11 cellular contexts compared by ENCODE assay signal in genomic region chr11:93727985-93728791, GRCh38. TPM values are rescaled to one million over a fixed set of nuclear protein-coding genes. Genes with fewer than 3 reads are reported as not detected.
DNase-seq lines count a peak whose midpoint lies in the region; ATAC-seq and TF ChIP-seq lines count a peak whose summit lies in the region.
"Had no signal": no experiment of that assay in that cellular context is flagged by ENCODE, and none has a peak within 500 bp of the region (broad histone marks: within the 10 kb centered on the region; RNA-seq: fewer than 3 reads in every experiment).

No MANE protein-coding gene starts in this region.

- 84% methylated on average over 3 of the region's 4 CpGs; no CpG with 5 or more reads in 1 of the 2 experiments for WGBS in endodermal cell (ENCODE audit: insufficient coverage in 1 of 2, insufficient read length in 1 of 2), 2 experiments

- H3K4me1 ChIP-seq in Panc1 (ENCODE audit: control insufficient read depth, insufficient read depth, low read length): peaks cover 12% of the 10 kb centered on the region
- H3K4me1 ChIP-seq in endodermal cell (ENCODE audit: control insufficient read depth, insufficient read depth, low read length): no peaks in the 10 kb centered on the region

- ATAC-seq in Panc1: peak; percentile 30
- peak; percentile 29 for ATAC-seq in stimulated activated naive CD8-positive, alpha-beta T cell treated with anti-CD3 and anti-CD28 coated beads, Interleukin-15, amount 100 ng/mL, for 72 hours
- ATAC-seq in HG02610 (IDR thresholded peaks at IDR 0.05; ENCODE audit: unreplicated experiment): no peak

- no peaks in the 10 kb centered on the region for H3K9me3 Mint-ChIP-seq in endodermal cell
- no peaks in the 10 kb centered on the region for H3K9me3 Mint-ChIP-seq in stimulated activated naive CD8-positive, alpha-beta T cell treated with anti-CD3 and anti-CD28 coated beads, Interleukin-15, amount 100 ng/mL, for 72 hours
- H3K9me3 Mint-ChIP-seq: neural crest cell had no signal

- no TSS peak for BruUV-seq in Panc1 (replicated peaks; lab: Mats Ljungman, UMichigan)

- no peak overlapping the region for H3K4me3 Mint-ChIP-seq in endodermal cell
- H3K4me3 Mint-ChIP-seq in stimulated activated naive CD8-positive, alpha-beta T cell treated with anti-CD3 and anti-CD28 coated beads, Interleukin-15, amount 100 ng/mL, for 72 hours: no peak overlapping the region
- H3K4me3 Mint-ChIP-seq: neural crest cell had no signal

- H3K27ac ChIP-seq in Panc1 (ENCODE audit: low read length) (no peak overlapping the region; the same call in 1 of the 2 replicates), endodermal cell (ENCODE audit: low read depth, low read length) (peak overlapping the region; percentile 13)

- POLR2A ChIA-PET in Panc1 (lab: Charles Lee): interaction anchor here (1.0 to 1.6 kb wide), 2 partner anchors 10 to 13 kb away, joined by 3 read pairs; partner anchors contain the start of gene C11orf54

- H3K9me3 ChIP-seq in Panc1 (ENCODE audit: control insufficient read depth, insufficient read depth, low read depth, low read length) (no peaks in the 10 kb centered on the region), endodermal cell (ENCODE audit: control insufficient read depth, low read length) (no peaks in the 10 kb centered on the region)

- in situ Hi-C loops in Panc1 (cut with HindIII; ENCODE audit: low pct_unique_long_range_greater_than_20kb, low sequenced_read_pairs): no loop called here

- H3K9ac ChIP-seq in endodermal cell (ENCODE audit: extremely low read depth, low read length, poor library complexity, severe bottlenecking): no peak overlapping the region

- H3K4me3 ChIP-seq in Panc1 (ENCODE audit: low read depth in 2 of 2, low read length in 2 of 2) (no peak overlapping the region), endodermal cell (ENCODE audit: low read length) (no peak overlapping the region)

- peak overlapping the region; percentile 5 for H3K27ac Mint-ChIP-seq in endodermal cell
- H3K27ac Mint-ChIP-seq in stimulated activated naive CD8-positive, alpha-beta T cell treated with anti-CD3 and anti-CD28 coated beads, Interleukin-15, amount 100 ng/mL, for 72 hours: peak overlapping the region in 1 of 2 donors; percentile 74

- DNase-seq in stimulated activated CD4-positive, alpha-beta T cell treated with anti-CD3 and anti-CD28 coated beads, Interleukin-15, amount 100 ng/mL, for 24 hours: peak; percentile 28
- no peak for DNase-seq in stimulated activated CD4-positive, alpha-beta T cell treated with anti-CD3 and anti-CD28 coated beads, Interleukin-1b, Interleukin-23, amount 100 ng/mL, for 48 hours
- DNase-seq in Panc1 (ENCODE audit: low read depth, low spot score) (no peak), endodermal cell (no peak), DMS79 treated with DMSO at 0.1 percent for 48 hours (lab: John Stamatoyannopoulos, UW) (no peak), NOMO-1 (lab: John Stamatoyannopoulos, UW; ENCODE audit: unreplicated experiment in 2 of 2) (no peak)
- no peak for DNase-seq in stimulated activated naive CD8-positive, alpha-beta T cell treated with anti-CD3 and anti-CD28 coated beads, Interleukin-15, amount 100 ng/mL, for 72 hours
- DNase-seq: caudate nucleus, NCI-H774 had no signal

- CTCF ChIA-PET in Panc1 (lab: Charles Lee): no interaction called here

- no peaks in the 10 kb centered on the region for H3K4me1 Mint-ChIP-seq in endodermal cell
- no peaks in the 10 kb centered on the region for H3K4me1 Mint-ChIP-seq in stimulated activated naive CD8-positive, alpha-beta T cell treated with anti-CD3 and anti-CD28 coated beads, Interleukin-15, amount 100 ng/mL, for 72 hours
- H3K4me1 Mint-ChIP-seq: neural crest cell had no signal

- no peak for TF ChIP-seq CTCF in Panc1 (IDR thresholded peaks at IDR 0.05)
- no peak for TF ChIP-seq CTCF in endodermal cell (conservative IDR thresholded peaks at IDR 0.05)

- H3K36me3 ChIP-seq in Panc1 (ENCODE audit: control insufficient read depth, insufficient read depth, low read length): peaks cover 52% of the 10 kb centered on the region
- peaks cover 94% of the 10 kb centered on the region for H3K36me3 ChIP-seq in endodermal cell (ENCODE audit: control insufficient read depth, insufficient read depth, low read length)

- peaks cover 72% of the 10 kb centered on the region for H3K36me3 Mint-ChIP-seq in endodermal cell (ENCODE audit: low read depth)

- H3K27me3 Mint-ChIP-seq in endodermal cell (ENCODE audit: insufficient read depth): no peaks in the 10 kb centered on the region
- H3K27me3 Mint-ChIP-seq in stimulated activated naive CD8-positive, alpha-beta T cell treated with anti-CD3 and anti-CD28 coated beads, Interleukin-15, amount 100 ng/mL, for 72 hours: no peaks in the 10 kb centered on the region

- H3K27me3 ChIP-seq in Panc1 (ENCODE audit: control insufficient read depth, insufficient read depth, low read length) (no peaks in the 10 kb centered on the region), endodermal cell (ENCODE audit: control insufficient read depth, insufficient read depth, low read length, poor library complexity, severe bottlenecking) (no peaks in the 10 kb centered on the region)

- intact Hi-C loops in Panc1 (cut with micrococcal nuclease; ENCODE audit: unreplicated experiment): no loop called here

RNA-seq across cellular contexts. Expression of gene TAF1D, which starts 13.1 kb away (rescaled TPM):
- total RNA-seq in Panc1 (2021; ENCODE audit: unreplicated experiment): 165 TPM
- polyA plus RNA-seq in Panc1 (2012; ENCODE audit: insufficient read length): 79.9 TPM
- 100 to 1,000 TPM; 195 to 231 TPM for total RNA-seq in endodermal cell
- 238 TPM for polyA plus RNA-seq in endodermal cell (2013, experiment 1 of 2)
- 234 TPM for polyA plus RNA-seq in endodermal cell (2013, experiment 2 of 2)

RNA-seq across cellular contexts. Expression of gene C11orf54, which starts 13.3 kb away (rescaled TPM):
- total RNA-seq in Panc1 (2021; ENCODE audit: unreplicated experiment) (31.0 TPM), endodermal cell (10 to 100 TPM; 18.8 to 33.6 TPM)
- polyA plus RNA-seq in Panc1 (2012; ENCODE audit: insufficient read length): 16.5 TPM
- 37.0 TPM for polyA plus RNA-seq in endodermal cell (2013, experiment 1 of 2)
- polyA plus RNA-seq in endodermal cell (2013, experiment 2 of 2): 32.8 TPM

RNA-seq across cellular contexts. Expression of gene MED17, which starts 55.9 kb away (rescaled TPM):
- total RNA-seq in Panc1 (2021; ENCODE audit: unreplicated experiment) (52.4 TPM), endodermal cell (10 to 100 TPM; 40.6 to 46.2 TPM)
- polyA plus RNA-seq in Panc1 (2012; ENCODE audit: insufficient read length): 53.1 TPM
- 41.1 TPM for polyA plus RNA-seq in endodermal cell (2013, experiment 1 of 2)
- polyA plus RNA-seq in endodermal cell (2013, experiment 2 of 2): 41.4 TPM
